Comparison of ENCODE assay signal across 1 cellular context in genomic region chr2:84969511-84970265, GRCh38.
TF ChIP-seq lines count a peak whose summit lies in the region.

No MANE protein-coding gene starts in this region.

TF ChIP-seq in HepG2, 621 proteins besides CTCF, POLR2A, EP300 and RAD21 (continued from another document):
- no peak for TF ChIP-seq ZBTB34 (CRISPR knock-in tag; IDR thresholded peaks at IDR 0.05)
- 0 out of 2 replicates have a peak, but pooled peaks have one; percentile 55 for TF ChIP-seq STAT6 (CRISPR knock-in tag; IDR thresholded peaks at IDR 0.05; ENCODE audit: borderline replicate concordance)
- 0 out of 2 replicates have a peak, but pooled peaks have one; percentile 7 for TF ChIP-seq NFIC (IDR thresholded peaks at IDR 0.05; ENCODE audit: low read length)
- TF ChIP-seq ZNF510 (CRISPR knock-in tag; IDR thresholded peaks at IDR 0.05; ENCODE audit: low read depth) = 0 out of 2 replicates have a peak, but pooled peaks have one; percentile 9
- TF ChIP-seq IRX3 (CRISPR knock-in tag; IDR thresholded peaks at IDR 0.05; ENCODE audit: borderline replicate concordance, low read depth) = 0 out of 2 replicates have a peak, but pooled peaks have one; percentile 35
- peak; percentile 15; the same call in 1 of the 2 replicates for TF ChIP-seq ZNF3 (CRISPR knock-in tag; IDR thresholded peaks at IDR 0.05)
- no peak for TF ChIP-seq MYC (CRISPR knock-in tag; IDR thresholded peaks at IDR 0.05; ENCODE audit: borderline replicate concordance)
- TF ChIP-seq DMTF1 (CRISPR knock-in tag; IDR thresholded peaks at IDR 0.05) = no peak
- no peak; the same call in 1 of the 2 replicates for TF ChIP-seq ZNF329 (CRISPR knock-in tag; IDR thresholded peaks at IDR 0.05; ENCODE audit: low read depth)
- no peak for TF ChIP-seq NR2C2 (CRISPR knock-in tag; IDR thresholded peaks at IDR 0.05; ENCODE audit: borderline replicate concordance)
- no peak for TF ChIP-seq KDM5B (CRISPR knock-in tag; IDR thresholded peaks at IDR 0.05; ENCODE audit: borderline replicate concordance)
